1 cellular context compared by ENCODE assay signal in genomic region chr5:134226441-134227192, GRCh38.
TF ChIP-seq lines count a peak whose summit lies in the region.

No MANE protein-coding gene starts in this region.

TF ChIP-seq in IMR-90, 13 proteins besides CTCF, POLR2A, EP300 and RAD21:
- TF ChIP-seq CEBPB (IDR thresholded peaks at IDR 0.05; ENCODE audit: low read depth, low read length) (peak; percentile 57; the same call in 1 of the 2 replicates), RCOR1 (IDR thresholded peaks at IDR 0.05; ENCODE audit: insufficient replicate concordance, low read length) (no peak)
TF ChIP-seq in IMR-90: peak in this region for 1.
